1 cellular context compared by ENCODE assay signal in the genomic region with DNA sequence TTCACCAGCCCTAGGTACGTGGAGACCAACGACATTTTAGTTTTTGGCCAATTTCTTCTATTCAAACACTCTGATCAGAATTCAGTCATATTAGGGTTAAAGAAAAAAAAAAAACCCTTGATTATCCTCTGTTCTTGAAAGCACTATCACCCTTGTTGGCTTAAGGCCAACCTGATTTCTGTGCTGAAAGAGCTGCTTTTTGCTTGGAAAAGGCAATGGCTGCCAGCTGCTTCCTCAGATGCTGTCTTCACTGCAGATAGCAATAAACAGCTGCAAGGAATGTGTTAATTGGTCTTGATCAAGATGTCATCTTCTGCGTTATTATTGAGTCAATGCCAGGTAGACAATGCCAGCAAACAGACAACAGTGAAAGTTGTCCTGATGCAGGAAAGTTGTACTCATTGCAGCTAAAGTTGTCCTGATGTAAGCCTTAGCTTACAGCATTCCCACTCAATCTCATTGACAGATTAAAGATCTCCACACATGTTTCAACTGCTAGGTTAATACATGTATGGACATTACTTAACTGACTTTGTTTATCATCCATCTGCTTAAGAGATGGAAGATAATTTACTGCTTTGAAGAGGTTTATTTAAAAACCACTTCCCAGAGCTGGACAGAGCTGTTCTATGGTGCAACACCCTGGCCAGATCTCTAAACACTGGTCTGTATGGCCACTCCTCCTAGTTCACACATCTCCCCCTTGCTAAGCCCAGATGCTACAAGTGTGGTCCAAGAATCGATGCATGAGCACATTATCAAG.
TF ChIP-seq lines count a peak whose summit lies in the region.

No MANE protein-coding gene starts in this region.

TF ChIP-seq in SK-N-SH treated with all-trans-retinoic acid at 6 μM for 48 hours, 23 proteins besides CTCF, POLR2A, EP300 and RAD21 (continued from another document):
- TF ChIP-seq, protein P1, sequence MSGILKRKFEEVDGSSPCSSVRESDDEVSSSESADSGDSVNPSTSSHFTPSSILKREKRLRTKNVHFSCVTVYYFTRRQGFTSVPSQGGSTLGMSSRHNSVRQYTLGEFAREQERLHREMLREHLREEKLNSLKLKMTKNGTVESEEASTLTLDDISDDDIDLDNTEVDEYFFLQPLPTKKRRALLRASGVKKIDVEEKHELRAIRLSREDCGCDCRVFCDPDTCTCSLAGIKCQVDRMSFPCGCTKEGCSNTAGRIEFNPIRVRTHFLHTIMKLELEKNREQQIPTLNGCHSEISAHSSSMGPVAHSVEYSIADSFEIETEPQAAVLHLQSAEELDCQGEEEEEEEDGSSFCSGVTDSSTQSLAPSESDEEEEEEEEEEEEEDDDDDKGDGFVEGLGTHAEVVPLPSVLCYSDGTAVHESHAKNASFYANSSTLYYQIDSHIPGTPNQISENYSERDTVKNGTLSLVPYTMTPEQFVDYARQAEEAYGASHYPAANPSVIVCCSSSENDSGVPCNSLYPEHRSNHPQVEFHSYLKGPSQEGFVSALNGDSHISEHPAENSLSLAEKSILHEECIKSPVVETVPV (CRISPR knock-in tag; IDR thresholded peaks at IDR 0.05), result no peak
